9 cellular contexts compared by ENCODE assay signal in genomic region chr6:157235600-157236039, GRCh38.
DNase-seq lines count a peak whose midpoint lies in the region; ATAC-seq, FAIRE-seq and TF ChIP-seq lines count a peak whose summit lies in the region.
"Had no signal": no experiment of that assay in that cellular context is flagged by ENCODE, and none has a peak within 500 bp of the region (broad histone marks: within the 10 kb centered on the region; RNA-seq: fewer than 3 reads in every experiment).

No MANE protein-coding gene starts in this region.

- DNase-seq in GM12892 (ENCODE audit: insufficient read length) (peak; percentile 40), NOMO-1 (lab: John Stamatoyannopoulos, UW; ENCODE audit: unreplicated experiment in 2 of 2) (peak; percentile 51 to 55), globus pallidus (ENCODE audit: low spot score) (peak; percentile 42), transverse colon (peak; percentile 67), Calu3 (no peak)

- H3K4me2 ChIP-seq in neural cell (ENCODE audit: low read length): no peak overlapping the region

- H3K27ac ChIP-seq in neural cell (ENCODE audit: low read length) (no peak overlapping the region), transverse colon (peak overlapping the region; percentile 26 to 69 (median 50))
- H3K27ac ChIP-seq: SK-N-MC had no signal

- no peaks in the 10 kb centered on the region for H4K20me1 ChIP-seq in neural cell (ENCODE audit: insufficient read depth)

- BruUV-seq in Calu3 (replicated peaks; lab: Mats Ljungman, UMichigan): no TSS peak

- peaks cover 5% of the 10 kb centered on the region for H3K9me3 Mint-ChIP-seq in activated naive CD8-positive, alpha-beta T cell (ENCODE audit: low read depth)
- H3K9me3 Mint-ChIP-seq in Calu3 (ENCODE audit: low read depth, unreplicated experiment): peaks cover 3% of the 10 kb centered on the region

- no peak for ATAC-seq in GM21825 (IDR thresholded peaks at IDR 0.05; ENCODE audit: unreplicated experiment)

- peak; percentile 73 for TF ChIP-seq CTCF in neural cell (IDR thresholded peaks at IDR 0.05; ENCODE audit: poor library complexity, severe bottlenecking)
- peak; percentile 46 to 65 (median 56) for TF ChIP-seq CTCF in transverse colon (IDR thresholded peaks at IDR 0.05)
- TF ChIP-seq CTCF in Calu3 (IDR thresholded peaks at IDR 0.05; ENCODE audit: unreplicated experiment): no peak

- TF ChIP-seq RAD21 in neural cell (conservative IDR thresholded peaks at IDR 0.05): peak; percentile 49

- peaks cover 25% of the 10 kb centered on the region for H3K27me3 Mint-ChIP-seq in activated naive CD8-positive, alpha-beta T cell
- no peaks in the 10 kb centered on the region for H3K27me3 Mint-ChIP-seq in Calu3 (ENCODE audit: unreplicated experiment)

- H3K4me1 ChIP-seq in transverse colon: peaks cover 7 to 32% (median 28%) of the 10 kb centered on the region in 4 donors

- no peaks in the 10 kb centered on the region for H3K9me2 ChIP-seq in neural cell (ENCODE audit: insufficient read depth, low read length)

- no peak for FAIRE-seq in GM12892 (lab: Jason Lieb, UNC)

- peaks cover 19% of the 10 kb centered on the region for H3K4me1 Mint-ChIP-seq in activated naive CD8-positive, alpha-beta T cell (ENCODE audit: low read depth)
- H3K4me1 Mint-ChIP-seq in Calu3 (ENCODE audit: low read depth, unreplicated experiment): no peaks in the 10 kb centered on the region

- TF ChIP-seq POLR2A in GM12892 (IDR thresholded peaks at IDR 0.05; ENCODE audit: low read depth, low read length) (no peak), transverse colon (IDR thresholded peaks at IDR 0.05) (no peak)

- 2% methylated on average over 27 of the region's 28 CpGs; no CpG with 5 or more reads in 1 of the 2 donors for WGBS in transverse colon (ENCODE audit: low coverage in 1 of 2), 2 donors

- H3K27ac Mint-ChIP-seq in activated naive CD8-positive, alpha-beta T cell: peak overlapping the region; percentile 28
- no peak overlapping the region for H3K27ac Mint-ChIP-seq in Calu3 (ENCODE audit: unreplicated experiment)

- TF ChIP-seq EP300 in neural cell (conservative IDR thresholded peaks at IDR 0.05; ENCODE audit: poor library complexity, severe bottlenecking) (no peak), transverse colon (IDR thresholded peaks at IDR 0.05; ENCODE audit: low read depth) (no peak)

- peak overlapping the region; percentile 91 for H3K4me3 Mint-ChIP-seq in activated naive CD8-positive, alpha-beta T cell
- H3K4me3 Mint-ChIP-seq in Calu3 (ENCODE audit: low read depth, unreplicated experiment): no peak overlapping the region

- H3K27me3 ChIP-seq in neural cell (ENCODE audit: insufficient read depth, low read depth, low read length) (peaks cover 41% of the 10 kb centered on the region), transverse colon (peaks cover 24% of the 10 kb centered on the region)

- H3K79me2 ChIP-seq in neural cell (replicated peaks; ENCODE audit: insufficient read depth, low read length): no peaks in the 10 kb centered on the region

- CTCF ChIA-PET in Calu3 (lab: Charles Lee): interaction anchor here (0.6 kb wide), 1 partner anchor 182 kb away, joined by 4 read pairs; no protein-coding TSS in a partner anchor

- H3K9me3 ChIP-seq in neural cell (ENCODE audit: low read length): no peaks in the 10 kb centered on the region
- no peaks in the 10 kb centered on the region for H3K9me3 ChIP-seq in transverse colon

- intact Hi-C loops in transverse colon (cut with DNase I; ENCODE audit: low total_unique reads): no loop called here
- intact Hi-C loops in Calu3 (cut with micrococcal nuclease; ENCODE audit: unreplicated experiment): no loop called here

- H2AFZ ChIP-seq in neural cell (ENCODE audit: low read depth, low read length): no peak overlapping the region

- no peaks in the 10 kb centered on the region for H3K36me3 Mint-ChIP-seq in activated naive CD8-positive, alpha-beta T cell
- H3K36me3 Mint-ChIP-seq in Calu3 (ENCODE audit: insufficient read depth, unreplicated experiment): no peaks in the 10 kb centered on the region

- H3F3A ChIP-seq in neural cell (ENCODE audit: insufficient read depth, low read length, poor library complexity, severe bottlenecking): no peaks in the 10 kb centered on the region

- H3K4me3 ChIP-seq in neural cell (ENCODE audit: low read length) (peak overlapping the region; percentile 63), transverse colon (peak overlapping the region; percentile 26 to 49 (median 43))
- H3K4me3 ChIP-seq: SK-N-MC had no signal

- in situ Hi-C loops in transverse colon (cut with MboI; ENCODE audit: low pct_ligation_motif_present in 1 of 4, low pct_unique_long_range_greater_than_20kb in 1 of 4, low sequenced_read_pairs in 3 of 4): no loop called here

- peak overlapping the region; percentile 36 for H3K9ac ChIP-seq in neural cell (ENCODE audit: low read length)

- H3K36me3 ChIP-seq in neural cell (ENCODE audit: insufficient read depth, low read length) (no peaks in the 10 kb centered on the region), transverse colon (no peaks in the 10 kb centered on the region)

TF ChIP-seq in neural cell, 6 proteins besides CTCF, POLR2A, EP300 and RAD21:
- peak; percentile 43 for TF ChIP-seq EZH2 (IDR thresholded peaks at IDR 0.05; ENCODE audit: borderline replicate concordance, insufficient read depth, low read length, poor library complexity, severe bottlenecking)
- peak; percentile 30 for TF ChIP-seq SMC3 (conservative IDR thresholded peaks at IDR 0.05; ENCODE audit: poor library complexity)
- TF ChIP-seq, protein P1, sequence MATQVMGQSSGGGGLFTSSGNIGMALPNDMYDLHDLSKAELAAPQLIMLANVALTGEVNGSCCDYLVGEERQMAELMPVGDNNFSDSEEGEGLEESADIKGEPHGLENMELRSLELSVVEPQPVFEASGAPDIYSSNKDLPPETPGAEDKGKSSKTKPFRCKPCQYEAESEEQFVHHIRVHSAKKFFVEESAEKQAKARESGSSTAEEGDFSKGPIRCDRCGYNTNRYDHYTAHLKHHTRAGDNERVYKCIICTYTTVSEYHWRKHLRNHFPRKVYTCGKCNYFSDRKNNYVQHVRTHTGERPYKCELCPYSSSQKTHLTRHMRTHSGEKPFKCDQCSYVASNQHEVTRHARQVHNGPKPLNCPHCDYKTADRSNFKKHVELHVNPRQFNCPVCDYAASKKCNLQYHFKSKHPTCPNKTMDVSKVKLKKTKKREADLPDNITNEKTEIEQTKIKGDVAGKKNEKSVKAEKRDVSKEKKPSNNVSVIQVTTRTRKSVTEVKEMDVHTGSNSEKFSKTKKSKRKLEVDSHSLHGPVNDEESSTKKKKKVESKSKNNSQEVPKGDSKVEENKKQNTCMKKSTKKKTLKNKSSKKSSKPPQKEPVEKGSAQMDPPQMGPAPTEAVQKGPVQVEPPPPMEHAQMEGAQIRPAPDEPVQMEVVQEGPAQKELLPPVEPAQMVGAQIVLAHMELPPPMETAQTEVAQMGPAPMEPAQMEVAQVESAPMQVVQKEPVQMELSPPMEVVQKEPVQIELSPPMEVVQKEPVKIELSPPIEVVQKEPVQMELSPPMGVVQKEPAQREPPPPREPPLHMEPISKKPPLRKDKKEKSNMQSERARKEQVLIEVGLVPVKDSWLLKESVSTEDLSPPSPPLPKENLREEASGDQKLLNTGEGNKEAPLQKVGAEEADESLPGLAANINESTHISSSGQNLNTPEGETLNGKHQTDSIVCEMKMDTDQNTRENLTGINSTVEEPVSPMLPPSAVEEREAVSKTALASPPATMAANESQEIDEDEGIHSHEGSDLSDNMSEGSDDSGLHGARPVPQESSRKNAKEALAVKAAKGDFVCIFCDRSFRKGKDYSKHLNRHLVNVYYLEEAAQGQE (IDR thresholded peaks at IDR 0.05; ENCODE audit: borderline replicate concordance): no peak
- no peak for TF ChIP-seq TAF1 (IDR thresholded peaks at IDR 0.05; ENCODE audit: low read depth)
- no peak for TF ChIP-seq MXI1 (conservative IDR thresholded peaks at IDR 0.05; ENCODE audit: poor library complexity, severe bottlenecking)
- TF ChIP-seq POLR2AphosphoS5 (IDR thresholded peaks at IDR 0.05): no peak
TF ChIP-seq in neural cell: peak in this region for 2.
